ENCODE assay signal across 1 cellular context in genomic region chr19:42279902-42280760, GRCh38.
TF ChIP-seq lines count a peak whose summit lies in the region.

No MANE protein-coding gene starts in this region.

TF ChIP-seq in GM23338, 12 proteins besides CTCF, POLR2A, EP300 and RAD21 (continued from another document):
- TF ChIP-seq ZNF462 (CRISPR knock-in tag; IDR thresholded peaks at IDR 0.05) (no peak), ETS1 (IDR thresholded peaks at IDR 0.05) (no peak), EZH2phosphoT487 (IDR thresholded peaks at IDR 0.05; ENCODE audit: unreplicated experiment) (no peak), CREB1 (CRISPR knock-in tag; IDR thresholded peaks at IDR 0.05; ENCODE audit: low read depth) (no peak)
